ENCODE assay signal across 18 cellular contexts in genomic region chr11:83523676-83524075, GRCh38.
DNase-seq lines count a peak whose midpoint lies in the region; ATAC-seq and TF ChIP-seq lines count a peak whose summit lies in the region.
"Had no signal": no experiment of that assay in that cellular context is flagged by ENCODE, and none has a peak within 500 bp of the region (broad histone marks: within the 10 kb centered on the region; RNA-seq: fewer than 3 reads in every experiment).

No MANE protein-coding gene starts in this region.

- no peaks in the 10 kb centered on the region for H3K4me1 Mint-ChIP-seq in activated T-cell treated with anti-CD3 and anti-CD28 coated beads, Interleukin-2, amount 50 U/mL, for 4 hours (ENCODE audit: low read depth)

- H3K27me3 ChIP-seq in H7 (ENCODE audit: control insufficient read depth, insufficient read depth, low read length) (no peaks in the 10 kb centered on the region), SJCRH30 (no peaks in the 10 kb centered on the region), mesendoderm (ENCODE audit: insufficient read depth, low read length, poor library complexity) (no peaks in the 10 kb centered on the region)

- no peak overlapping the region for H4K8ac ChIP-seq in mesendoderm (ENCODE audit: low read depth, low read length)

- peaks cover 3% of the 10 kb centered on the region for H3K9me3 Mint-ChIP-seq in activated T-cell treated with anti-CD3 and anti-CD28 coated beads, Interleukin-2, amount 50 U/mL, for 4 hours

- H3K36me3 ChIP-seq in H7 (replicated peaks; ENCODE audit: control insufficient read depth, insufficient read depth, low read length) (no peaks in the 10 kb centered on the region), SJCRH30 (no peaks in the 10 kb centered on the region), mesendoderm (ENCODE audit: control insufficient read depth, insufficient read depth, low read length) (no peaks in the 10 kb centered on the region)

- no CpG with 5 or more reads among the region's 2 CpGs for WGBS in mesendoderm (ENCODE audit: extremely low coverage, insufficient coverage, low lambda C conversion rate)

- H3K4me3 ChIP-seq in H7 (ENCODE audit: insufficient read depth, low read depth, low read length) (no peak overlapping the region), SJCRH30 (no peak overlapping the region), mesendoderm (ENCODE audit: low read length) (no peak overlapping the region), foreskin fibroblast (ENCODE audit: low read depth in 1 of 2, low read length in 2 of 2) (no peak overlapping the region)

- no peak overlapping the region for H3K18ac ChIP-seq in mesendoderm (ENCODE audit: low read length)

- no peak overlapping the region for H3K23ac ChIP-seq in mesendoderm (ENCODE audit: low read length)

- H2BK5ac ChIP-seq in mesendoderm (ENCODE audit: low read length), result no peak overlapping the region

- no peak overlapping the region for H3K4me3 Mint-ChIP-seq in activated T-cell treated with anti-CD3 and anti-CD28 coated beads, Interleukin-2, amount 50 U/mL, for 4 hours

- H3K4ac ChIP-seq in mesendoderm (ENCODE audit: low read depth, low read length), result no peak overlapping the region

- TF ChIP-seq CTCF in foreskin fibroblast (IDR thresholded peaks at IDR 0.05; ENCODE audit: low read depth, low read length), result no peak

- no peak overlapping the region for H3K4me2 ChIP-seq in mesendoderm (ENCODE audit: low read length)

- no peaks in the 10 kb centered on the region for H3K27me3 Mint-ChIP-seq in activated T-cell treated with anti-CD3 and anti-CD28 coated beads, Interleukin-2, amount 50 U/mL, for 4 hours (ENCODE audit: low read depth)

- no peak for ATAC-seq in activated T-cell treated with anti-CD3 and anti-CD28 coated beads, Interleukin-2, amount 50 U/mL, for 4 hours
- ATAC-seq: PC-3 had no signal

- no peak overlapping the region for H4K5ac ChIP-seq in mesendoderm (ENCODE audit: low read length)

- DNase-seq in EH (ENCODE audit: low read depth) (peak; percentile 2), H7 (peak; percentile 5), SJCRH30 (peak; percentile 19 to 23), mesendoderm (peak; percentile 32), NCI-H748 (lab: John Stamatoyannopoulos, UW; ENCODE audit: unreplicated experiment) (no peak), foreskin fibroblast (no peak)
- no peak for DNase-seq in activated T-cell treated with anti-CD3 and anti-CD28 coated beads, Interleukin-2, amount 50 U/mL, for 4 hours
- DNase-seq: HCEC 1CT, IMR-90, NCI-H1092, NCI-H146, NCI-H2029 treated with DMSO at 0.1 percent for 48 hours, NCI-H2171, NCI-H526 treated with DMSO at 0.1 percent for 48 hours, PC-3, T-helper 2 cell had no signal

- no peak overlapping the region for H3K56ac ChIP-seq in mesendoderm (ENCODE audit: low read length)

- no peak overlapping the region for H2BK15ac ChIP-seq in mesendoderm (replicated peaks; ENCODE audit: low read depth)

- H2BK120ac ChIP-seq in mesendoderm (ENCODE audit: low read depth, low read length), result no peak overlapping the region

- no peaks in the 10 kb centered on the region for H3K9me3 ChIP-seq in SJCRH30 (replicated peaks)

- H3K36me3 Mint-ChIP-seq in activated T-cell treated with anti-CD3 and anti-CD28 coated beads, Interleukin-2, amount 50 U/mL, for 4 hours (ENCODE audit: insufficient read depth), result no peaks in the 10 kb centered on the region

- no peak overlapping the region for H3K9ac ChIP-seq in mesendoderm (ENCODE audit: low read length)

- H2AK5ac ChIP-seq in mesendoderm (ENCODE audit: low read length), result no peak overlapping the region

- H3K27ac ChIP-seq in SJCRH30 (no peak overlapping the region), mesendoderm (ENCODE audit: low read depth, low read length) (no peak overlapping the region)
- H3K27ac ChIP-seq: HL-60, RWPE1 had no signal

- H3K79me1 ChIP-seq in mesendoderm (ENCODE audit: low read length), result no peaks in the 10 kb centered on the region

- H3K4me1 ChIP-seq in SJCRH30 (no peaks in the 10 kb centered on the region), mesendoderm (ENCODE audit: control insufficient read depth, low read depth, low read length) (no peaks in the 10 kb centered on the region)

- no peaks in the 10 kb centered on the region for H3K79me2 ChIP-seq in mesendoderm (ENCODE audit: control insufficient read depth, insufficient read depth, low read length)

Comparison
In these comparisons a context has a peak if more than half of its experiments do, and no peak if none do; other contexts are left out.
1. DNase-seq: peak in EH (single experiment), H7 (single experiment), SJCRH30 (2 of 2) and mesendoderm (single experiment); none in NCI-H748 (single experiment), foreskin fibroblast (0 of 2) and activated T-cell treated with anti-CD3 and anti-CD28 coated beads, Interleukin-2, amount 50 U/mL, for 4 hours (single experiment).